ENCODE assay signal across 1 cellular context in genomic region chr2:229578052-229578846, GRCh38.
TF ChIP-seq lines count a peak whose summit lies in the region.

No MANE protein-coding gene starts in this region.

TF ChIP-seq in WTC11, 78 proteins besides CTCF, POLR2A, EP300 and RAD21 (continued from another document):
- TF ChIP-seq ZNF512 (CRISPR knock-in tag; IDR thresholded peaks at IDR 0.05; ENCODE audit: borderline replicate concordance) (no peak), USF2 (CRISPR knock-in tag; IDR thresholded peaks at IDR 0.05) (no peak)
